ENCODE assay signal across 1 cellular context in genomic region chr7:143490719-143491306, GRCh38.
TF ChIP-seq lines count a peak whose summit lies in the region.

No MANE protein-coding gene starts in this region.

TF ChIP-seq in K562, 482 proteins besides CTCF, POLR2A, EP300 and RAD21:
- peak; percentile 41; the same call in 1 of the 2 replicates for TF ChIP-seq DEAF1 (CRISPR knock-in tag; IDR thresholded peaks at IDR 0.05)
- TF ChIP-seq ZNF224 (CRISPR knock-in tag; IDR thresholded peaks at IDR 0.05), result no peak
- TF ChIP-seq TAL1 (IDR thresholded peaks at IDR 0.05), result no peak
- 0 out of 2 replicates have a peak, but pooled peaks have one; percentile 26 for TF ChIP-seq CREB3L1 (IDR thresholded peaks at IDR 0.05; ENCODE audit: borderline replicate concordance, low read depth)
- TF ChIP-seq TEAD4 (IDR thresholded peaks at IDR 0.05; ENCODE audit: low read length), result 0 out of 2 replicates have a peak, but pooled peaks have one; percentile 26
- no peak for TF ChIP-seq TEAD4 (CRISPR knock-in tag; IDR thresholded peaks at IDR 0.05; ENCODE audit: borderline replicate concordance)
- TF ChIP-seq SAFB2 (IDR thresholded peaks at IDR 0.05; ENCODE audit: borderline replicate concordance, low read depth, low read length, severe bottlenecking), result no peak
- peak in 1 of 3 experiments; percentile 10 for TF ChIP-seq YY1 (IDR thresholded peaks at IDR 0.05; ENCODE audit: borderline replicate concordance in 1 of 3, control insufficient read depth in 1 of 3, extremely low read depth in 1 of 3, insufficient read depth in 3 of 3, insufficient read length in 1 of 3, insufficient replicate concordance in 2 of 3, low read depth in 1 of 3, low read length in 2 of 3)
- peak; percentile 12 for TF ChIP-seq ZFP36 (IDR thresholded peaks at IDR 0.05; ENCODE audit: low read depth, low read length, partially characterized antibody)
- TF ChIP-seq CTBP1 (IDR thresholded peaks at IDR 0.05; ENCODE audit: borderline replicate concordance), result 0 out of 2 replicates have a peak, but pooled peaks have one; percentile 19
- peak; percentile 70 for TF ChIP-seq SMC3 (conservative IDR thresholded peaks at IDR 0.05; ENCODE audit: insufficient read depth, low read depth, low read length)
- peak; percentile 93 for TF ChIP-seq MEF2A (IDR thresholded peaks at IDR 0.05; ENCODE audit: control insufficient read depth, low read depth, low read length)
- TF ChIP-seq RCOR1 (IDR thresholded peaks at IDR 0.05; ENCODE audit: borderline replicate concordance in 1 of 2, low read depth in 2 of 2, low read length in 2 of 2), result peak in 1 of 2 experiments; percentile 37; a peak in 1 of 4 replicates
- TF ChIP-seq CC2D1A (IDR thresholded peaks at IDR 0.05), result peak; percentile 57; the same call in 1 of the 2 replicates
